15 cellular contexts compared by ENCODE assay signal in the genomic region with DNA sequence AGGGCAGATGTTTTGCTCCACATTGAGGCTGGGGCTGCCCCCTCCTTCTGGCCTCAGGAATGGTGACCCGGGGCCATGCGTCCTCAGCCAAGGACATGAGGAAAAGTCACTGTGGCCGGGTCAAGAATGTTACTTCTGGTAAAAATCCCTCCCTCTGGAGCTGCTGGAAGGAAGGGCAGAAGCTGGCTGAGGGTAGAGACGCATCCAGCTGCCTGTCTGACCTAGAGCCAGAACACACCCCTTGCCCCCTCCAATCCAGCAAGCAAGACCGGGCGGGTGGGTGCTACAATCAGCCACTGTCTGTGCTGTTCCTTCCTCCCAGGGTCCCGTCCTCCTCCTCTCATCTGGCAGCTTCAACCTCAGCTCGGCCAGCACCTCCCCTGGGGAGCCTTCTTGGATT. TPM values are rescaled to one million over a fixed set of nuclear protein-coding genes. Genes with fewer than 3 reads are reported as not detected.
DNase-seq lines count a peak whose midpoint lies in the region; ATAC-seq and TF ChIP-seq lines count a peak whose summit lies in the region.
"Had no signal": no experiment of that assay in that cellular context is flagged by ENCODE, and none has a peak within 500 bp of the region (broad histone marks: within the 10 kb centered on the region; RNA-seq: fewer than 3 reads in every experiment).

No MANE protein-coding gene starts in this region.

- no peaks in the 10 kb centered on the region for H3K4me1 Mint-ChIP-seq in T-helper 17 cell
- H3K4me1 Mint-ChIP-seq: mesothelial cell of epicardium had no signal

- no peak overlapping the region for H2BK5ac ChIP-seq in trophoblast cell (ENCODE audit: low read depth, low read length, poor library complexity)

- ATAC-seq in right cardiac atrium: peak; percentile 93 to 95
- ATAC-seq in aorta (ENCODE audit: low FRiP score): peak; percentile 90
- no peak for ATAC-seq in HG03378 (IDR thresholded peaks at IDR 0.05; ENCODE audit: unreplicated experiment)
- ATAC-seq in T-helper 17 cell: no peak
- ATAC-seq: activated CD4-positive, CD25-positive, alpha-beta regulatory T cell treated with anti-CD3 and anti-CD28 coated beads, Interleukin-2, amount 50 U/mL, for 24 hours had no signal

- BruUV-seq in mammary epithelial cell (replicated peaks; lab: Mats Ljungman, UMichigan): no TSS peak

- H3K9ac ChIP-seq in mammary epithelial cell (ENCODE audit: insufficient read depth, low read length) (no peak overlapping the region), trophoblast cell (ENCODE audit: low read length) (no peak overlapping the region)

- no peak overlapping the region for H4K8ac ChIP-seq in trophoblast cell (ENCODE audit: low read depth, low read length)

- peaks cover 14% of the 10 kb centered on the region for H3K27me3 Mint-ChIP-seq in T-helper 17 cell

- H3K23ac ChIP-seq in trophoblast cell (ENCODE audit: low read length): no peak overlapping the region

- no peak overlapping the region for H2AK5ac ChIP-seq in trophoblast cell (ENCODE audit: low read length)

- 44% methylated on average over 5 of the region's 8 CpGs for WGBS in mammary epithelial cell (ENCODE audit: low coverage, missing lambda C conversion rate)
- WGBS in right cardiac atrium: 38% methylated on average over 8 of the region's 8 CpGs
- no CpG with 5 or more reads among the region's 8 CpGs for WGBS in trophoblast cell (ENCODE audit: extremely low coverage, insufficient coverage, insufficient read length)
- 46 to 51% methylated on average over 8 of the region's 8 CpGs for WGBS in aorta, 2 donors

- CTCF ChIA-PET in mammary epithelial cell (lab: Charles Lee; ENCODE audit: low non-redundant PET): interaction anchor here (0.6 kb wide), 1 partner anchor 31 kb away, joined by 3 read pairs; no protein-coding TSS in a partner anchor

- no peak for TF ChIP-seq POLR2A in breast epithelium (IDR thresholded peaks at IDR 0.05)

- no peaks in the 10 kb centered on the region for H3K4me1 ChIP-seq in breast epithelium
- no peaks in the 10 kb centered on the region for H3K4me1 ChIP-seq in mammary epithelial cell (ENCODE audit: insufficient read depth, low read length)
- H3K4me1 ChIP-seq in right cardiac atrium (ENCODE audit: control insufficient read depth, insufficient read depth, low read length): peaks cover 2% of the 10 kb centered on the region
- no peaks in the 10 kb centered on the region for H3K4me1 ChIP-seq in trophoblast cell (ENCODE audit: control insufficient read depth in 1 of 2, insufficient read depth in 2 of 2, low read length in 2 of 2)
- no peaks in the 10 kb centered on the region for H3K4me1 ChIP-seq in aorta (ENCODE audit: control insufficient read depth in 1 of 2, insufficient read depth in 2 of 2, low read length in 2 of 2)

- dilution Hi-C loops in mammary epithelial cell (cut with HindIII; ENCODE audit: low sequenced_read_pairs): no loop called here

- H3K79me2 ChIP-seq in mammary epithelial cell (ENCODE audit: insufficient read depth, low read length) (no peaks in the 10 kb centered on the region), trophoblast cell (ENCODE audit: control insufficient read depth, insufficient read depth, low read length, poor library complexity) (no peaks in the 10 kb centered on the region)

- H3K36me3 Mint-ChIP-seq in T-helper 17 cell (ENCODE audit: low read depth): no peaks in the 10 kb centered on the region

- DNase-seq in breast epithelium (ENCODE audit: low spot score in 2 of 2) (peak in 1 of 2 donors; percentile 36), mammary epithelial cell (no peak), right cardiac atrium (peak; percentile 90 to 96 (median 95)), trophoblast cell (peak; percentile 82 to 87), aorta (peak; percentile 79 to 84), NCI-H2107 treated with DMSO at 0.1 percent for 48 hours (lab: John Stamatoyannopoulos, UW; ENCODE audit: unreplicated experiment) (no peak), T-helper 17 cell (no peak)
- DNase-seq: activated naive CD4-positive, alpha-beta T cell; NCI-H187 treated with DMSO at 0.1 percent for 48 hours; NCI-H526; T-helper 1 cell had no signal

- no peak overlapping the region for H3K14ac ChIP-seq in trophoblast cell (ENCODE audit: low read length)

- H4K12ac ChIP-seq in trophoblast cell (ENCODE audit: low read depth, low read length): no peak overlapping the region

- TF ChIP-seq CTCF in breast epithelium (IDR thresholded peaks at IDR 0.05) (no peak), mammary epithelial cell (conservative IDR thresholded peaks at IDR 0.05 in 1 of 2, IDR thresholded peaks at IDR 0.05 in 1 of 2; ENCODE audit: extremely low read depth in 1 of 2, insufficient read depth in 1 of 2, low read depth in 1 of 2, low read length in 2 of 2) (no peak)

- H3K36me3 ChIP-seq in breast epithelium: no peaks in the 10 kb centered on the region
- H3K36me3 ChIP-seq in mammary epithelial cell (ENCODE audit: insufficient read depth, low read length): no peaks in the 10 kb centered on the region
- peaks cover 0 to 7% of the 10 kb centered on the region in 2 experiments for H3K36me3 ChIP-seq in trophoblast cell (ENCODE audit: control insufficient read depth in 1 of 2, insufficient read depth in 2 of 2, low read length in 2 of 2)
- H3K36me3 ChIP-seq in aorta (ENCODE audit: control insufficient read depth in 1 of 2, insufficient read depth in 2 of 2, low read length in 1 of 2): no peaks in the 10 kb centered on the region

- H3K9me3 ChIP-seq in breast epithelium: no peaks in the 10 kb centered on the region
- no peaks in the 10 kb centered on the region for H3K9me3 ChIP-seq in mammary epithelial cell (replicated peaks; ENCODE audit: insufficient read depth, low read length)
- H3K9me3 ChIP-seq in right cardiac atrium (ENCODE audit: control insufficient read depth, low read length): no peaks in the 10 kb centered on the region
- H3K9me3 ChIP-seq in trophoblast cell (ENCODE audit: insufficient read depth, low read depth, low read length): no peaks in the 10 kb centered on the region
- no peaks in the 10 kb centered on the region for H3K9me3 ChIP-seq in aorta (ENCODE audit: control insufficient read depth, low read length)
- H3K9me3 ChIP-seq in T-helper 17 cell (ENCODE audit: control insufficient read depth, low read length, poor library complexity, severe bottlenecking): no peaks in the 10 kb centered on the region

- no peak overlapping the region for H3K27ac Mint-ChIP-seq in T-helper 17 cell
- H3K27ac Mint-ChIP-seq: mesothelial cell of epicardium had no signal

- no peak overlapping the region for H3K4me3 Mint-ChIP-seq in T-helper 17 cell
- H3K4me3 Mint-ChIP-seq: mesothelial cell of epicardium had no signal

- no peak overlapping the region for H3K18ac ChIP-seq in trophoblast cell (ENCODE audit: low read length)

- no peak overlapping the region for H3K4me2 ChIP-seq in mammary epithelial cell (ENCODE audit: insufficient read depth, low read depth, low read length)
- H3K4me2 ChIP-seq in trophoblast cell (ENCODE audit: low read length): no peak overlapping the region

- intact Hi-C loops in breast epithelium (cut with DNase I; ENCODE audit: low total_unique reads): no loop called here
- intact Hi-C loops in mammary epithelial cell (cut with micrococcal nuclease): no loop called here
- intact Hi-C loops in right cardiac atrium (cut with DNase I): no loop called here
- intact Hi-C loops in aorta (cut with DNase I): no loop called here

- H2BK120ac ChIP-seq in trophoblast cell (ENCODE audit: insufficient read depth, low read length, poor library complexity): no peak overlapping the region

- no peak overlapping the region for H3K4ac ChIP-seq in trophoblast cell (ENCODE audit: low read depth, low read length)

- in situ Hi-C loops in mammary epithelial cell (cut with MboI; ENCODE audit: low sequenced_read_pairs in 2 of 2): no loop called here

- H3K27ac ChIP-seq in breast epithelium (peak overlapping the region; percentile 35 to 84), mammary epithelial cell (ENCODE audit: insufficient read depth, low read depth, low read length) (no peak overlapping the region), right cardiac atrium (ENCODE audit: low read length) (peak overlapping the region; percentile 13), trophoblast cell (ENCODE audit: low read depth, low read length) (no peak overlapping the region), aorta (ENCODE audit: low read depth in 1 of 2, low read length in 2 of 2) (no peak overlapping the region)
- H3K27ac ChIP-seq: epithelial cell of prostate had no signal

- H4K20me1 ChIP-seq in mammary epithelial cell (ENCODE audit: insufficient read depth, low read length): no peaks in the 10 kb centered on the region

- no peak overlapping the region for H4K91ac ChIP-seq in trophoblast cell (ENCODE audit: low read depth, low read length)

- H2AFZ ChIP-seq in mammary epithelial cell (ENCODE audit: low read depth, low read length) (no peak overlapping the region), trophoblast cell (ENCODE audit: insufficient read depth, low read length, poor library complexity) (no peak overlapping the region)

- no peaks in the 10 kb centered on the region for H3K27me3 ChIP-seq in breast epithelium
- no peaks in the 10 kb centered on the region for H3K27me3 ChIP-seq in mammary epithelial cell (ENCODE audit: insufficient read depth, low read length)
- H3K27me3 ChIP-seq in right cardiac atrium (ENCODE audit: control insufficient read depth, insufficient read depth): no peaks in the 10 kb centered on the region
- no peaks in the 10 kb centered on the region for H3K27me3 ChIP-seq in trophoblast cell (ENCODE audit: insufficient read depth, low read length)
- no peaks in the 10 kb centered on the region for H3K27me3 ChIP-seq in aorta (ENCODE audit: control insufficient read depth in 1 of 2, insufficient read depth in 2 of 2, low read length in 1 of 2)

- H3K79me1 ChIP-seq in trophoblast cell (ENCODE audit: low read length): no peaks in the 10 kb centered on the region

- H2BK12ac ChIP-seq in trophoblast cell (ENCODE audit: low read length): no peak overlapping the region

- peak overlapping the region in 1 of 3 donors; percentile 25 for H3K4me3 ChIP-seq in breast epithelium
- H3K4me3 ChIP-seq in mammary epithelial cell (replicated peaks in 1 of 3; ENCODE audit: insufficient read depth in 1 of 3, low read depth in 2 of 3, low read length in 3 of 3): no peak overlapping the region
- H3K4me3 ChIP-seq in right cardiac atrium (ENCODE audit: low read length): no peak overlapping the region
- no peak overlapping the region for H3K4me3 ChIP-seq in trophoblast cell (ENCODE audit: low read depth, low read length)
- no peak overlapping the region for H3K4me3 ChIP-seq in aorta (ENCODE audit: low read length in 2 of 2)

RNA-seq across cellular contexts. Expression of a gene that starts 59.0 kb away (rescaled TPM):
- total RNA-seq in breast epithelium: 100 to 1,000 TPM; 111 to 603 (median 114) TPM
- total RNA-seq in mammary epithelial cell: 10 to 100 TPM; 32.2 to 93.4 TPM
- 8.0 TPM for polyA plus RNA-seq in mammary epithelial cell
- 22.9 TPM for polyA minus RNA-seq in mammary epithelial cell
- total RNA-seq in right cardiac atrium: 100 to 1,000 TPM; 122 to 153 (median 126) TPM
- 31.9 TPM for polyA plus RNA-seq in right cardiac atrium
- polyA plus RNA-seq in trophoblast cell (2013): 17.3 and 18.1 TPM in 2 replicates
- total RNA-seq in aorta: 100 to 1,000 TPM; 113 to 220 TPM
- 10 to 100 TPM in 1 of 2 donors, 1 to 10 TPM in 1; 3.4 to 36.7 TPM for polyA plus RNA-seq in aorta
- 1 to 10 TPM; 1.2 to 2.9 TPM for total RNA-seq in T-helper 17 cell

Comparison
In these comparisons a context has a peak if more than half of its experiments do, and no peak if none do; other contexts are left out.
1. H3K27ac ChIP-seq: peak in breast epithelium (2 of 2) and right cardiac atrium (single experiment); none in mammary epithelial cell (single experiment), trophoblast cell (single experiment) and aorta (0 of 2).
2. DNase-seq: peak in right cardiac atrium (3 of 3), trophoblast cell (2 of 2) and aorta (2 of 2); none in mammary epithelial cell (single experiment), NCI-H2107 treated with DMSO at 0.1 percent for 48 hours (single experiment) and T-helper 17 cell (0 of 3).
3. ATAC-seq: peak in right cardiac atrium (2 of 2) and aorta (single experiment); none in HG03378 (single experiment) and T-helper 17 cell (single experiment).
4. RNA of a gene that starts 59.0 kb away (total RNA-seq): 113 to 220 TPM in aorta, 122 to 153 TPM in right cardiac atrium, 111 to 603 TPM in breast epithelium and 32.2 to 93.4 TPM in mammary epithelial cell; 1.2 to 2.9 TPM in T-helper 17 cell; every median in the first group is over 4 times any median in the second.